Comparison of ENCODE assay signal across 24 cellular contexts in genomic region chr22:43218786-43219185, GRCh38. TPM values are rescaled to one million over a fixed set of nuclear protein-coding genes. Genes with fewer than 3 reads are reported as not detected.
DNase-seq lines count a peak whose midpoint lies in the region; ATAC-seq and TF ChIP-seq lines count a peak whose summit lies in the region.
"Had no signal": no experiment of that assay in that cellular context is flagged by ENCODE, and none has a peak within 500 bp of the region (broad histone marks: within the 10 kb centered on the region; RNA-seq: fewer than 3 reads in every experiment).

No MANE protein-coding gene starts in this region.

- H3K27ac Mint-ChIP-seq in endothelial cell (ENCODE audit: unreplicated experiment), result no peak overlapping the region
- no peak overlapping the region for H3K27ac Mint-ChIP-seq in activated CD4-positive, alpha-beta memory T cell treated with anti-CD3 and anti-CD28 coated beads for 36 hours
- H3K27ac Mint-ChIP-seq: CD14-positive monocyte, HFFc6 had no signal

- ATAC-seq in GM18505 (IDR thresholded peaks at IDR 0.05; ENCODE audit: unreplicated experiment), result no peak
- ATAC-seq: Panc1 had no signal

- CTCF ChIA-PET in activated CD4-positive, alpha-beta memory T cell treated with anti-CD3 and anti-CD28 coated beads for 36 hours (lab: Charles Lee), result interaction anchor here (1.0 kb wide), 1 partner anchor 13 kb away, joined by 3 read pairs; no protein-coding TSS in a partner anchor

- POLR2A ChIA-PET in activated CD4-positive, alpha-beta memory T cell treated with anti-CD3 and anti-CD28 coated beads for 36 hours (lab: Charles Lee), result no interaction called here

- H3K9me3 Mint-ChIP-seq in endothelial cell (ENCODE audit: unreplicated experiment), result no peaks in the 10 kb centered on the region
- no peaks in the 10 kb centered on the region for H3K9me3 Mint-ChIP-seq in activated CD4-positive, alpha-beta memory T cell treated with anti-CD3 and anti-CD28 coated beads for 36 hours
- H3K9me3 Mint-ChIP-seq: CD14-positive monocyte; CD8-positive, alpha-beta memory T cell; HFFc6 had no signal

- TF ChIP-seq POLR2A in GM18505 (IDR thresholded peaks at IDR 0.05; ENCODE audit: borderline replicate concordance, extremely low read depth, insufficient read depth, insufficient read length), result no peak

- H3K27me3 Mint-ChIP-seq in endothelial cell (ENCODE audit: unreplicated experiment), result peaks cover 12% of the 10 kb centered on the region
- H3K27me3 Mint-ChIP-seq in activated CD4-positive, alpha-beta memory T cell treated with anti-CD3 and anti-CD28 coated beads for 36 hours, result no peaks in the 10 kb centered on the region

- no peaks in the 10 kb centered on the region for H3K4me1 Mint-ChIP-seq in endothelial cell (ENCODE audit: unreplicated experiment)
- H3K4me1 Mint-ChIP-seq in activated CD4-positive, alpha-beta memory T cell treated with anti-CD3 and anti-CD28 coated beads for 36 hours (ENCODE audit: low read depth), result no peaks in the 10 kb centered on the region
- H3K4me1 Mint-ChIP-seq: CD14-positive monocyte; CD8-positive, alpha-beta memory T cell had no signal

- peak overlapping the region; percentile 76 for H3K4me3 Mint-ChIP-seq in endothelial cell (ENCODE audit: unreplicated experiment)
- H3K4me3 Mint-ChIP-seq in activated CD4-positive, alpha-beta memory T cell treated with anti-CD3 and anti-CD28 coated beads for 36 hours, result no peak overlapping the region
- H3K4me3 Mint-ChIP-seq: CD14-positive monocyte; CD8-positive, alpha-beta memory T cell; HFFc6 had no signal

- in situ Hi-C loops in SK-MEL-5 (cut with HindIII; ENCODE audit: low pct_unique_long_range_greater_than_20kb, low sequenced_read_pairs), result no loop called here

- DNase-seq in NCI-H2029 (lab: John Stamatoyannopoulos, UW) (peak; percentile 49), NCI-H2029 treated with DMSO at 0.1 percent for 48 hours (lab: John Stamatoyannopoulos, UW) (no peak), SK-MEL-5 (ENCODE audit: low read depth, low spot score) (peak; percentile 21), endothelial cell (ENCODE audit: low spot score) (no peak), T-helper 9 cell (no peak)
- no peak for DNase-seq in activated CD4-positive, alpha-beta memory T cell treated with anti-CD3 and anti-CD28 coated beads for 36 hours
- DNase-seq: BE2C; CD8-positive, alpha-beta memory T cell; DMS153; DND-41; H7; HFFc6; Karpas-422; NCI-H1092; NCI-H1417 treated with DMSO at 0.1 percent for 48 hours; NCI-H1694 treated with DMSO at 0.1 percent for 48 hours; NCI-H2107; NCI-H446; NCI-H524 treated with DMSO at 0.1 percent for 48 hours; SHP77; SK-N-SH had no signal

- TF ChIP-seq CTCF in endothelial cell (IDR thresholded peaks at IDR 0.05; ENCODE audit: unreplicated experiment), result no peak

- intact Hi-C loops in activated CD4-positive, alpha-beta memory T cell treated with anti-CD3 and anti-CD28 coated beads for 36 hours (cut with micrococcal nuclease), result no loop called here

- peaks cover 17% of the 10 kb centered on the region for H3K36me3 Mint-ChIP-seq in endothelial cell (ENCODE audit: low read depth, unreplicated experiment)
- H3K36me3 Mint-ChIP-seq in activated CD4-positive, alpha-beta memory T cell treated with anti-CD3 and anti-CD28 coated beads for 36 hours, result no peaks in the 10 kb centered on the region
- H3K36me3 Mint-ChIP-seq: CD14-positive monocyte; CD8-positive, alpha-beta memory T cell had no signal

RNA-seq across cellular contexts. Expression of gene TTLL12, which starts 31.9 kb away (rescaled TPM):
- 68.9 and 79.4 TPM in 2 replicates for total RNA-seq in SK-MEL-5 (2014; rRNA removed; shearing (Covaris generic))
- 127 and 129 TPM in 2 replicates for polyA plus RNA-seq in SK-MEL-5 (2015; cell fraction: cytosol; rRNA removed)
- polyA plus RNA-seq in SK-MEL-5 (2015; cell fraction: nucleus; rRNA removed), result 62.7 and 63.5 TPM in 2 replicates
- 15.1 TPM for total RNA-seq in endothelial cell (ENCODE audit: unreplicated experiment)
- 10 to 100 TPM; 64.4 to 67.0 TPM for total RNA-seq in activated CD4-positive, alpha-beta memory T cell treated with anti-CD3 and anti-CD28 coated beads for 36 hours

Comparison
In these comparisons a context has a peak if more than half of its experiments do, and no peak if none do; other contexts are left out.
1. DNase-seq: peak in NCI-H2029 (single experiment) and SK-MEL-5 (single experiment); none in NCI-H2029 treated with DMSO at 0.1 percent for 48 hours (single experiment), endothelial cell (single experiment), T-helper 9 cell (single experiment) and activated CD4-positive, alpha-beta memory T cell treated with anti-CD3 and anti-CD28 coated beads for 36 hours (single experiment).